Comparison of ENCODE assay signal across 31 cellular contexts in the genomic region with DNA sequence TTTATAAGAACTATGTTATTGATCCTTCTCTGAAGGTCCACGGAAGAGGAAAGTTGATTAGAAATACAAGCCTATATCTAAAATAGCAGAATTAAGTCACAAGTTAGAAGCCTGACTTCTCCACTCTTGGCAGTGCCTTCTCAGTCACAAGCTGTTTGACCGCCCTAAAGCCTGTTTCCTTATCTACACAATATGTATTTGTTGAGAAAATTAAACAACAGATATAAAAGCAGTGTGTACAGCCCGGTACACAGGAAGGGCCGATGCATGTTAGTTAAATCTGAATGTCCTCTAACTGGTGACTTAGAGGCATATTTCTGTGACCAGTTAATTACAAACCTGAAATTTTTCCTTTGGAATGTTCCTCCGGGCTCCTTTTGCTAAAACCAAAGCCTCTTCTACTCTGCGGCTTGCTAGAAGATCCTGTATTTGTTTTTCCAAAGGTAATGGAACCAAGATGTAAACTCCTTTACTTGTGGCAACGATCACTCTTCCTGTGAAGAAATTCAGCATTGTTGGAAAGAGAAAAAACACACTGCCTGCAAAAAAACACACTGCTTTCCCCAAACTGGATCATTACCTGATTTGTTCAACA. TPM values are rescaled to one million over a fixed set of nuclear protein-coding genes. Genes with fewer than 3 reads are reported as not detected.
"Had no signal": no experiment of that assay in that cellular context is flagged by ENCODE, and none has a peak within 500 bp of the region (broad histone marks: within the 10 kb centered on the region; RNA-seq: fewer than 3 reads in every experiment).

No MANE protein-coding gene starts in this region.

- H3K4me1 ChIP-seq: gastroesophageal sphincter, lower lobe of right lung, sigmoid colon had no signal

- H3K27me3 ChIP-seq: dorsolateral prefrontal cortex, gastroesophageal sphincter, hepatocyte, sigmoid colon, suprapubic skin, tibial artery had no signal

- H3K27ac Mint-ChIP-seq: activated naive CD8-positive, alpha-beta T cell treated with anti-CD3 and anti-CD28 coated beads, Interleukin-2, amount 10 ng/mL, durations not matched to agents 7 days and 5 days; stimulated activated naive B cell treated with anti-CD40 and anti-IgM and Interleukin-4, amounts not matched to agents 10 μg/mL and 1 μg/mL and 100 μg/mL, for 72 hours; T-helper 2 cell treated with Interferon-gamma antibody and Interleukin-4, amounts not matched to agents 5 μg/mL and 100 μg/mL, for 36 hours had no signal

- ATAC-seq: gastroesophageal sphincter; left lobe of liver; lower lobe of right lung; stimulated activated naive B cell treated with anti-CD40 and anti-IgM and Interleukin-4, amounts not matched to agents 10 μg/mL and 1 μg/mL and 100 μg/mL, for 72 hours had no signal

- H3K4me3 ChIP-seq: dorsolateral prefrontal cortex, gastroesophageal sphincter, hepatocyte, lower lobe of right lung, sigmoid colon, suprapubic skin, tibial artery had no signal

- H3K4me2 ChIP-seq: hepatocyte had no signal

- H3K4me3 Mint-ChIP-seq: activated naive CD8-positive, alpha-beta T cell treated with anti-CD3 and anti-CD28 coated beads, Interleukin-2, amount 10 ng/mL, durations not matched to agents 7 days and 5 days; nephron; stimulated activated naive B cell treated with anti-CD40 and anti-IgM and Interleukin-4, amounts not matched to agents 10 μg/mL and 1 μg/mL and 100 μg/mL, for 72 hours; T-helper 2 cell treated with Interferon-gamma antibody and Interleukin-4, amounts not matched to agents 5 μg/mL and 100 μg/mL, for 36 hours had no signal

- H2AFZ ChIP-seq: hepatocyte had no signal

- H3K9me3 Mint-ChIP-seq: activated naive CD8-positive, alpha-beta T cell treated with anti-CD3 and anti-CD28 coated beads, Interleukin-2, amount 10 ng/mL, durations not matched to agents 7 days and 5 days; nephron; stimulated activated naive B cell treated with anti-CD40 and anti-IgM and Interleukin-4, amounts not matched to agents 10 μg/mL and 1 μg/mL and 100 μg/mL, for 72 hours; T-helper 2 cell treated with Interferon-gamma antibody and Interleukin-4, amounts not matched to agents 5 μg/mL and 100 μg/mL, for 36 hours had no signal

- H3K27me3 Mint-ChIP-seq: activated naive CD8-positive, alpha-beta T cell treated with anti-CD3 and anti-CD28 coated beads, Interleukin-2, amount 10 ng/mL, durations not matched to agents 7 days and 5 days; stimulated activated naive B cell treated with anti-CD40 and anti-IgM and Interleukin-4, amounts not matched to agents 10 μg/mL and 1 μg/mL and 100 μg/mL, for 72 hours had no signal

- H3K9me3 ChIP-seq: gastroesophageal sphincter, lower lobe of right lung, sigmoid colon, suprapubic skin, tibial artery had no signal

- DNase-seq: activated CD4-positive, alpha-beta T cell treated with anti-CD3 and anti-CD28 coated beads for 4 hours; activated CD4-positive, alpha-beta T cell treated with anti-CD3 and anti-CD28 coated beads, Interleukin-2, amount 50 U/mL, for 4 hours; activated effector memory CD4-positive, alpha-beta T cell treated with Interleukin-2 at 50 U/mL for 16 hours; activated naive CD4-positive, alpha-beta T cell treated with Interleukin-2 at 50 U/mL for 16 hours; activated naive CD8-positive, alpha-beta T cell treated with anti-CD3 and anti-CD28 coated beads, Interleukin-2, amount 10 ng/mL, durations not matched to agents 7 days and 5 days; amniotic stem cell; central memory CD4-positive, alpha-beta T cell; dorsolateral prefrontal cortex; effector memory CD4-positive, alpha-beta T cell; erythroblast; kidney; lower lobe of right lung; mesendoderm; sigmoid colon; small intestine; stimulated activated CD4-positive, alpha-beta T cell treated with anti-CD3 and anti-CD28 coated beads, Interleukin-1b, Interleukin-23, amount 100 ng/mL, for 48 hours; stimulated activated CD4-positive, alpha-beta T cell treated with anti-CD3 and anti-CD28 coated beads, Interleukin-4, amount 100 ng/mL, for 4 hours; stimulated activated naive B cell treated with anti-CD40 and anti-IgM and Interleukin-4, amounts not matched to agents 10 μg/mL and 1 μg/mL and 100 μg/mL, for 72 hours; T-helper 1 cell; tibial artery had no signal

- H3K27ac ChIP-seq: dorsolateral prefrontal cortex, gastroesophageal sphincter, hepatocyte, lower lobe of right lung, sigmoid colon, suprapubic skin, tibial artery had no signal

RNA-seq across cellular contexts. Expression of gene GPR45, which starts 54.6 kb away (rescaled TPM):
- total RNA-seq: activated naive CD8-positive, alpha-beta T cell treated with anti-CD3 and anti-CD28 coated beads, Interleukin-2, amount 10 ng/mL, durations not matched to agents 7 days and 5 days; astrocyte; gastroesophageal sphincter; hepatocyte; kidney; left lobe of liver; lower lobe of right lung; mucosa of gallbladder; osteoblast; posterior vena cava; sigmoid colon; suprapubic skin; ureter had no signal
- polyA plus RNA-seq: hepatocyte, sigmoid colon had no signal
